In the genomic region with DNA sequence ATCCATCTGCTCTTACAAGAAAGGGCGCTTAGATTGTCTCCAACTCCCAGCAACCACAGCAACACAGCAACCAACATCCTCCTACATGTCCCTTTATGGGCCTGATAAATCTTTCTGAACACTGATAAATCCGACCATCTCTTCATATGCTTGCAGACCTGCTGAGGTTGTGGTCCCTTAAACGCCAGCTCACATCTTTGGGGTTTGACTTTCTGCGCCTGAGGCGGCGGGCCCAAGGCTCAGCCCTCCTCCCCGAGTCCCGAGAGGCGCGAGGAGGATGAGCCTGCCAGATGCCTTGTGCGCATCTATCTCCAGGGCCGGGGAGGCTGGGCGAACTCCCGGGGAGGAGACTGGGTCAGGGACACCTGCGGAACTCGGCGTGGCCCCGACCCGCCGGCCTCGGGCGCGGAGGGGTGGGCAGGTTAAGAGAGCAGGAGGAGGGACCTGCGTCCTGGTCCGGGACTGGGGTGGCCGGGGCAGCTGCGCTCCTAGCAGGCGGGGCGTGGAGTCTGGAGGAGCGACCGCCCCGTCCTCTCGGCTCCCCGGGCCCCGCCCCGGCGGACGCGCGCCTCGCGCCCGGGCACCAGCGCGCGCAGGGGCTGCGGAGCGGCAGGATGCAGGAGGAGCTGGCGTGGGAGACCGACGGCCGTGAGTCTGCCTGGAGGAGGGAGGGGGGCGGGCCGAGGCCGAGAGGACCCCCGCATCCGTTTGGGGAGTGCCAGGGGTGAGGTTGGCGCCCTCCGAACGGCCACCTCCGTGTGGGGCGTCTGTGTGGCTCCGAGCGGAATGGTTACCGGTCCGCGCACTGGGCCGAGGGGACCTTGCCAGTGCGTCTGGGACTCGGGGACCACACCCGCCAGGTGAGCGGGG, we compare ENCODE assay signal across 8 cellular contexts. TPM values are rescaled to one million over a fixed set of nuclear protein-coding genes. Genes with fewer than 3 reads are reported as not detected.
DNase-seq lines count a peak whose midpoint lies in the region; ATAC-seq, FAIRE-seq and TF ChIP-seq lines count a peak whose summit lies in the region.

TSS of gene ANKDD1A (plus strand) at position 586 of the 870 bp plus-strand sequence. CDS start at position 615, 29 bp downstream.

- H3K9me3 ChIP-seq in GM12878 (replicated peaks; ENCODE audit: control insufficient read depth, insufficient read depth, low read length) (no peaks in the 10 kb centered on the region), iPS-18a (ENCODE audit: control insufficient read depth, low read depth, low read length) (no peaks in the 10 kb centered on the region), sigmoid colon (no peaks in the 10 kb centered on the region)

- H3K4me1 ChIP-seq in GM12878 (ENCODE audit: control insufficient read depth, insufficient read depth, low read length), result peaks cover 6% of the 10 kb centered on the region
- peaks cover 24% of the 10 kb centered on the region for H3K4me1 ChIP-seq in iPS-18a (ENCODE audit: control insufficient read depth, low read depth, low read length)
- peaks cover 0 to 17% (median 14%) of the 10 kb centered on the region in 4 donors for H3K4me1 ChIP-seq in sigmoid colon

- H3K27me3 ChIP-seq in GM12878 (replicated peaks in 1 of 2; ENCODE audit: control insufficient read depth in 2 of 2, insufficient read depth in 2 of 2, low read length in 1 of 2) (no peaks in the 10 kb centered on the region), iPS-18a (ENCODE audit: control insufficient read depth, insufficient read depth, low read length) (peaks cover 32% of the 10 kb centered on the region), sigmoid colon (no peaks in the 10 kb centered on the region)

- TF ChIP-seq RAD21 in GM12878 (IDR thresholded peaks at IDR 0.05; ENCODE audit: insufficient read depth, low read depth, low read length), result no peak

- TF ChIP-seq POLR2A in GM12878 (IDR thresholded peaks at IDR 0.05; ENCODE audit: low read depth, low read length), result peak; percentile 48; the same call in 1 of the 2 replicates
- no peak for TF ChIP-seq POLR2A in sigmoid colon (IDR thresholded peaks at IDR 0.05)

- POLR2A ChIA-PET in GM12878 (lab: Charles Lee), result interaction anchor here (1.1 to 1.2 kb wide), 2 partner anchors 18 to 68 kb away, joined by 3 read pairs; no protein-coding TSS in a partner anchor

- SMC1A ChIA-PET in GM12878 (lab: Charles Lee; ENCODE audit: uncharacterized antibody, unreplicated experiment), result interaction anchor here (0.6 to 1.3 kb wide), 5 partner anchors 9 to 487 kb away, joined by 3 to 4 read pairs (median 4); no protein-coding TSS in a partner anchor

- intact Hi-C loops in GM12878 (cut with micrococcal nuclease; ENCODE audit: unreplicated experiment), result no loop called here
- intact Hi-C loops in sigmoid colon (cut with DNase I), result no loop called here

- CTCF ChIA-PET in GM12878 (lab: Yijun Ruan, JAX), result interaction anchor here (1.1 kb wide), 2 partner anchors 76 to 101 kb away, joined by 4 to 5 read pairs; no protein-coding TSS in a partner anchor

- H3K36me3 ChIP-seq in GM12878 (ENCODE audit: control insufficient read depth in 2 of 2, insufficient read depth in 2 of 2, low read length in 1 of 2) (no peaks in the 10 kb centered on the region), iPS-18a (ENCODE audit: control insufficient read depth, low read depth, low read length) (no peaks in the 10 kb centered on the region), sigmoid colon (no peaks in the 10 kb centered on the region)

- TF ChIP-seq EP300 in GM12878 (IDR thresholded peaks at IDR 0.05; ENCODE audit: borderline replicate concordance in 1 of 2, control insufficient read depth in 1 of 2, low read depth in 2 of 2, low read length in 2 of 2), result no peak
- TF ChIP-seq EP300 in sigmoid colon (IDR thresholded peaks at IDR 0.05), result no peak

- RAD21 ChIA-PET in GM12878 (lab: Charles Lee; ENCODE audit: unreplicated experiment), result interaction anchor here (0.5 to 1.8 kb wide), 3 partner anchors 17 to 310 kb away, joined by 3 to 5 read pairs (median 3); no protein-coding TSS in a partner anchor

- peak within 1 kb of the TSS; percentile 65 for H2AFZ ChIP-seq in GM12878 (ENCODE audit: control insufficient read depth, low read depth, low read length)

- peak within 1 kb of the TSS; percentile 70 for H3K4me2 ChIP-seq in GM12878 (ENCODE audit: control insufficient read depth, insufficient read depth)

- ATAC-seq in HG03520 (IDR thresholded peaks at IDR 0.05; ENCODE audit: unreplicated experiment), result peak; percentile 48
- peak; percentile 97 for ATAC-seq in GM12878

- peak within 1 kb of the TSS; percentile 32; the same call in 1 of the 2 replicates for H3K9ac ChIP-seq in GM12878 (ENCODE audit: control insufficient read depth, insufficient read depth, low read length)
- peak within 1 kb of the TSS; percentile 23 for H3K9ac ChIP-seq in iPS-18a (ENCODE audit: low read length)

- no peak within 1 kb of the TSS for H3K27ac ChIP-seq in GM12878 (ENCODE audit: control insufficient read depth, insufficient read depth)
- no peak within 1 kb of the TSS for H3K27ac ChIP-seq in iPS-18a (ENCODE audit: low read length)
- H3K27ac ChIP-seq in sigmoid colon, result peak within 1 kb of the TSS; percentile 35 to 64 (median 62)

- in situ Hi-C loops in GM13976 (cut with MboI; ENCODE audit: low sequenced_read_pairs, unreplicated experiment) (no loop called here), GM12878 (cut with MboI) (no loop called here)

- no peaks in the 10 kb centered on the region for H4K20me1 ChIP-seq in GM12878 (ENCODE audit: control insufficient read depth, insufficient read depth)

- WGBS in GM12878 (ENCODE audit: insufficient coverage, insufficient replicate concordance, low lambda C conversion rate, missing lambda C conversion rate), result 8% methylated on average over 62 of the region's 72 CpGs
- WGBS in sigmoid colon, 2 donors, result 3 to 6% methylated on average over 72 of the region's 72 CpGs

- H3K4me3 ChIP-seq in GM12878 (peak within 1 kb of the TSS; percentile 60), iPS-18a (ENCODE audit: low read length) (peak within 1 kb of the TSS; percentile 73), sigmoid colon (peak within 1 kb of the TSS; percentile 26 to 61 (median 56))

- no peak for FAIRE-seq in GM12878 (lab: Jason Lieb, UNC)

- DNase-seq in 8988T (peak; percentile 84), GM13976 (ENCODE audit: low spot score) (peak; percentile 90), RPMI7951 (ENCODE audit: low read depth) (peak; percentile 75), GM12878 (ENCODE audit: low read depth, low spot score) (no peak), sigmoid colon (peak; percentile 85), GF-D8 (lab: John Stamatoyannopoulos, UW) (no peak)

- no peaks in the 10 kb centered on the region for H3K79me2 ChIP-seq in GM12878 (ENCODE audit: control insufficient read depth, insufficient read depth, low read length)

- no TSS peak for BruUV-seq in GM12878 (replicated peaks; lab: Mats Ljungman, UMichigan)

- no peak for TF ChIP-seq CTCF in GM13976 (IDR thresholded peaks at IDR 0.05; ENCODE audit: borderline replicate concordance, control extremely low read depth, extremely low read depth, insufficient read depth, missing control alignments)
- TF ChIP-seq CTCF in GM12878 (IDR thresholded peaks at IDR 0.05 in 2 of 3, conservative IDR thresholded peaks at IDR 0.05 in 1 of 3; ENCODE audit: control insufficient read depth in 2 of 3, extremely low read depth in 1 of 3, insufficient read depth in 1 of 3, low read depth in 3 of 3, low read length in 3 of 3), result no peak
- TF ChIP-seq CTCF in sigmoid colon (IDR thresholded peaks at IDR 0.05), result no peak

TF ChIP-seq in GM12878, 131 proteins besides CTCF, POLR2A, EP300 and RAD21:
- TF ChIP-seq JUNB (IDR thresholded peaks at IDR 0.05), result no peak
- TF ChIP-seq HDAC6 (IDR thresholded peaks at IDR 0.05; ENCODE audit: unreplicated experiment), result peak; percentile 92
- TF ChIP-seq DPF2 (IDR thresholded peaks at IDR 0.05), result 0 out of 2 replicates have a peak, but pooled peaks have one; percentile 22
- TF ChIP-seq IKZF1 (conservative IDR thresholded peaks at IDR 0.05), result peak; percentile 21
- peak; percentile 38; the same call in 1 of the 2 replicates for TF ChIP-seq GATAD2B (conservative IDR thresholded peaks at IDR 0.05; ENCODE audit: low read depth)
TF ChIP-seq in GM12878: peak in this region for 4.

RNA-seq across cellular contexts. Expression of gene ANKDD1A, which starts in this region (rescaled TPM):
- 8.1 and 8.5 TPM in 2 replicates for total RNA-seq in RPMI7951 (2014; rRNA removed; shearing (Covaris generic))
- total RNA-seq in GM12878 (2013; cell fraction: nucleolus; rRNA removed), result 14.8 and 17.5 TPM in 2 replicates
- total RNA-seq in GM12878 (2014; rRNA removed) (3.9 and 5.3 TPM in 2 replicates), GM12878 (2014; rRNA removed; fragmentation: Illumina TruSeq; extraction: Trizol) (2.3 and 2.6 TPM in 2 replicates), GM12878 (2021) (4.4 and 4.5 TPM in 2 replicates), sigmoid colon (1 to 10 TPM; 4.9 to 9.4 (median 8.0) TPM)
- polyA plus RNA-seq in GM12878 (2011; ENCODE audit: low read depth), result 2.0 TPM
- polyA plus RNA-seq in GM12878 (2011; rRNA removed) (3.1 and 3.7 TPM in 2 replicates), GM12878 (2014; fragmentation: Illumina TruSeq; extraction: Trizol) (2.5 and 3.3 TPM in 2 replicates), GM12878 (2014; fragmentation: Nextera tagmentation; extraction: Ambion mirVana) (1 to 10 TPM; 1.5 to 2.5 TPM), GM12878 (2014; rRNA removed) (5.9 and 6.6 TPM in 2 replicates), GM12878 (2016; fragmentation: Nextera tagmentation; extraction: Ambion mirVana) (1 to 10 TPM; 4.5 to 4.8 TPM), sigmoid colon (1 to 10 TPM in 1 of 3 donors, under 1 TPM in 1, not detected in 1; 0.60 to 1.1 TPM)
- polyA plus RNA-seq in GM12878 (2011; cell fraction: cytosol; rRNA removed), result 3.5 and 3.6 TPM in 2 replicates
- 11.4 and 11.8 TPM in 2 replicates for polyA plus RNA-seq in GM12878 (2011; cell fraction: nucleus; rRNA removed)
- 2.8 and 3.2 TPM in 2 replicates for polyA plus RNA-seq in GM12878 (2012)
- 3.4 and 4.6 TPM in 2 replicates for polyA minus RNA-seq in GM12878 (2011; rRNA and poly(A)+ RNA removed)
- 1.1 and 1.2 TPM in 2 replicates for polyA minus RNA-seq in GM12878 (2011; cell fraction: cytosol; rRNA and poly(A)+ RNA removed)
- polyA minus RNA-seq in GM12878 (2011; cell fraction: nucleus; rRNA and poly(A)+ RNA removed), result 4.4 and 5.8 TPM in 2 replicates

Comparison
In these comparisons a context has a peak if more than half of its experiments do, and no peak if none do; other contexts are left out.
1. DNase-seq: peak in 8988T (single experiment), GM13976 (single experiment), RPMI7951 (single experiment) and sigmoid colon (single experiment); none in GM12878 (single experiment) and GF-D8 (single experiment).
2. H3K27ac ChIP-seq: peak in sigmoid colon (4 of 4); none in GM12878 (single experiment) and iPS-18a (single experiment).
3. Peak in every context shown above with its lines, with median percentiles within 50 percentile points of each other: H3K4me3 ChIP-seq.